18 cellular contexts compared by ENCODE assay signal in the genomic region with DNA sequence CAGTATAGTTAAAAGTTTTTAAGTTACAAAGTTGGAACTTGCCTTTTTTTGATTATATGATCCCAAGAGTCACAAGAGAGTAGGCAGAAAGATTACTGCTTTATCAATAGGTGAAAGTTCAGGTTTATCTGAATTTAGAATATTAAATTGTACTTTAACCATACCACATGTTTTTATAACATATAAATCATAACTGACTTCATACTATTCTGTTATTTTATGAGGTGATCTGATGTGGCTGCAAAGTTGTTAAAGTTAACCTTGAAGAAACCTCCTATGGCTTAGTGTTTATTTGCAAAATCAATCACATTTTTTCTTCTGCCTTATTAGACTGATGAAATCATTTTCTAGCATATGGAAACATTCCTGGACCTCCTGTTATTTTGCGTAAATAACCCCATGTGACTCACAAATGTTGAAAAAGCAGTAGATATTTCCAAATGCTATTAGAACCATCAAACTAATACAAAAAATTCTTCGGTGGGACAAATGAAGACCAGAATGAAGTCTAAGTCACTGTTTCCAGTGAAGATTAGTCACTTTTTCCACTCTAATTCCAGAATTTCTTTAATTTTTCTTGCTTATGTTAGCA.
"Had no signal": no experiment of that assay in that cellular context is flagged by ENCODE, and none has a peak within 500 bp of the region (broad histone marks: within the 10 kb centered on the region; RNA-seq: fewer than 3 reads in every experiment).

No MANE protein-coding gene starts in this region.

- H3K4me3 Mint-ChIP-seq: activated CD8-positive, alpha-beta memory T cell treated with anti-CD3 and anti-CD28 coated beads, Interleukin-2, amount 10 ng/mL, durations not matched to agents 7 days and 5 days; activated naive CD4-positive, alpha-beta T cell treated with anti-CD3 and anti-CD28 coated beads, Interleukin-2, amount 50 U/mL, for 24 hours; activated T-cell treated with anti-CD3 and anti-CD28 coated beads, Interleukin-2, amount 50 U/mL, for 24 hours; central memory CD8-positive, alpha-beta T cell; dendritic cell treated with granulocyte-macrophage colony-stimulating factor and Interleukin-4, amounts not matched to agents 40 ng/mL and 50 ng/mL, for 4 days; memory B cell; nephron progenitor cell had no signal

- H3K4me3 ChIP-seq: prostate gland, upper lobe of left lung had no signal

- H3K27me3 ChIP-seq: upper lobe of left lung had no signal

- H3K36me3 Mint-ChIP-seq: activated naive CD4-positive, alpha-beta T cell treated with anti-CD3 and anti-CD28 coated beads, Interleukin-2, amount 50 U/mL, for 24 hours had no signal

- H3K9me3 Mint-ChIP-seq: activated naive CD4-positive, alpha-beta T cell treated with anti-CD3 and anti-CD28 coated beads, Interleukin-2, amount 50 U/mL, for 24 hours; activated T-cell treated with anti-CD3 and anti-CD28 coated beads, Interleukin-2, amount 50 U/mL, for 24 hours; central memory CD8-positive, alpha-beta T cell; dendritic cell treated with granulocyte-macrophage colony-stimulating factor and Interleukin-4, amounts not matched to agents 40 ng/mL and 50 ng/mL, for 4 days; memory B cell had no signal

- H3K27ac ChIP-seq: prostate gland, upper lobe of left lung, WERI-Rb-1 had no signal

- H3K4me1 ChIP-seq: prostate gland, upper lobe of left lung had no signal

- H3K36me3 ChIP-seq: prostate gland, upper lobe of left lung, WERI-Rb-1 had no signal

- H3K9me3 ChIP-seq: prostate gland had no signal

- DNase-seq: activated CD4-positive, alpha-beta T cell treated with anti-CD3 and anti-CD28 coated beads, Interleukin-2, amount 50 U/mL, for 48 hours; activated CD8-positive, alpha-beta memory T cell treated with anti-CD3 and anti-CD28 coated beads, Interleukin-2, amount 10 ng/mL, durations not matched to agents 7 days and 5 days; activated effector memory CD4-positive, alpha-beta T cell treated with anti-CD3 and anti-CD28 coated beads, Interleukin-2, amount 50 U/mL, for 16 hours; activated T-cell treated with anti-CD3 and anti-CD28 coated beads, Interleukin-2, amount 50 U/mL, for 24 hours; effector memory CD4-positive, alpha-beta T cell; hippocampal formation; left ventricle myocardium superior; nephron progenitor cell; occipital lobe; right cardiac atrium; stimulated activated naive CD8-positive, alpha-beta T cell treated with anti-CD3 and anti-CD28 coated beads, Interleukin-15, Interleukin-2, amounts not matched to agents 100 U/mL and 50 U/mL, for 24 hours; upper lobe of left lung; WERI-Rb-1 had no signal

- ATAC-seq: activated CD8-positive, alpha-beta memory T cell treated with anti-CD3 and anti-CD28 coated beads, Interleukin-2, amount 10 ng/mL, durations not matched to agents 7 days and 5 days; left ventricle myocardium superior; right cardiac atrium; stimulated activated naive CD8-positive, alpha-beta T cell treated with anti-CD3 and anti-CD28 coated beads, Interleukin-15, Interleukin-2, amounts not matched to agents 100 U/mL and 50 U/mL, for 24 hours had no signal

- H3K27me3 Mint-ChIP-seq: activated CD8-positive, alpha-beta memory T cell treated with anti-CD3 and anti-CD28 coated beads, Interleukin-2, amount 10 ng/mL, durations not matched to agents 7 days and 5 days; activated naive CD4-positive, alpha-beta T cell treated with anti-CD3 and anti-CD28 coated beads, Interleukin-2, amount 50 U/mL, for 24 hours; activated T-cell treated with anti-CD3 and anti-CD28 coated beads, Interleukin-2, amount 50 U/mL, for 24 hours; central memory CD8-positive, alpha-beta T cell; dendritic cell treated with granulocyte-macrophage colony-stimulating factor and Interleukin-4, amounts not matched to agents 40 ng/mL and 50 ng/mL, for 4 days; memory B cell had no signal

- H3K27ac Mint-ChIP-seq: activated CD8-positive, alpha-beta memory T cell treated with anti-CD3 and anti-CD28 coated beads, Interleukin-2, amount 10 ng/mL, durations not matched to agents 7 days and 5 days; activated naive CD4-positive, alpha-beta T cell treated with anti-CD3 and anti-CD28 coated beads, Interleukin-2, amount 50 U/mL, for 24 hours; activated T-cell treated with anti-CD3 and anti-CD28 coated beads, Interleukin-2, amount 50 U/mL, for 24 hours; dendritic cell treated with granulocyte-macrophage colony-stimulating factor and Interleukin-4, amounts not matched to agents 40 ng/mL and 50 ng/mL, for 4 days; memory B cell; nephron progenitor cell had no signal

- H3K4me1 Mint-ChIP-seq: activated CD8-positive, alpha-beta memory T cell treated with anti-CD3 and anti-CD28 coated beads, Interleukin-2, amount 10 ng/mL, durations not matched to agents 7 days and 5 days; activated naive CD4-positive, alpha-beta T cell treated with anti-CD3 and anti-CD28 coated beads, Interleukin-2, amount 50 U/mL, for 24 hours; central memory CD8-positive, alpha-beta T cell; memory B cell; nephron progenitor cell had no signal
